30 cellular contexts compared by ENCODE assay signal in the genomic region with DNA sequence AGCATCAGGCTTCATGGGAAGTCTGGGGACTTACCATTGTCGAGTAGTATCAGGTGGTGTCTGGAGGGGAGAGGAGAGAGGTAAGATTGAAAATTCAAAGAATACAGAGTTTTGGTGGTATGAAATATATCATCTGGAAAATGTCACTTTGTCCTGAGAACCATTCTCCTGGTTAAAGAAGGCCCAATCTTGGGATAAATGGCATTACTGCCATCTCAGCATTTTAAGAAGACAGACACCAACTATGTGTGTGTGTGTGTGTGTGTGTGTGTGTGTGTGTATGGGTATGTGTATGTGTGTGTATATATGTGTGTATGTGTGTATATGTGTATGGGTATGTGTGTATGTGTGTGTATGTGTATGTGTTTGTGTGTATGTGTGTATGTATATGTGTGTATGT.
"Had no signal": no experiment of that assay in that cellular context is flagged by ENCODE, and none has a peak within 500 bp of the region (broad histone marks: within the 10 kb centered on the region; RNA-seq: fewer than 3 reads in every experiment).

No MANE protein-coding gene starts in this region.

- H3K36me3 ChIP-seq: adrenal gland, brain microvascular endothelial cell, breast epithelium had no signal

- DNase-seq: activated B cell treated with CpG ODN at 0.5 μM for 24 hours; activated CD4-positive, alpha-beta memory T cell treated with anti-CD3 and anti-CD28 coated beads, Interleukin-2, amount 10 ng/mL, durations not matched to agents 7 days and 5 days; activated CD4-positive, alpha-beta T cell treated with anti-CD3 and anti-CD28 coated beads for 4 hours; activated CD4-positive, alpha-beta T cell treated with anti-CD3 and anti-CD28 coated beads, Interleukin-2, amount 10 ng/mL, durations not matched to agents 24 days and 14 days; activated CD4-positive, alpha-beta T cell treated with anti-CD3 and anti-CD28 coated beads, Interleukin-2, amount 50 U/mL, for 1 hour; activated CD4-positive, alpha-beta T cell treated with anti-CD3 and anti-CD28 coated beads, Interleukin-2, amount 50 U/mL, for 4 hours; activated CD4-positive, CD25-positive, alpha-beta regulatory T cell treated with anti-CD3 and anti-CD28 coated beads, Interleukin-2, amount 50 U/mL, for 72 hours; activated CD8-positive, alpha-beta memory T cell treated with anti-CD3 and anti-CD28 coated beads for 24 hours; activated CD8-positive, alpha-beta memory T cell treated with anti-CD3 and anti-CD28 coated beads, Interleukin-2, amount 10 ng/mL, durations not matched to agents 7 days and 5 days; activated CD8-positive, alpha-beta memory T cell treated with anti-CD3 and anti-CD28 coated beads, Interleukin-2, amount 50 U/mL, for 48 hours; activated CD8-positive, alpha-beta T cell treated with anti-CD3 and anti-CD28 coated beads, Interleukin-2, amount 10 ng/mL, durations not matched to agents 7 days and 5 days; activated effector memory CD4-positive, alpha-beta T cell treated with Interleukin-2 at 50 U/mL for 16 hours; activated gamma-delta T cell; activated naive CD4-positive, alpha-beta T cell treated with anti-CD3 and anti-CD28 coated beads, Interleukin-2, amount 10 ng/mL, durations not matched to agents 7 days and 5 days; activated naive CD4-positive, alpha-beta T cell treated with Interleukin-2 at 50 U/mL for 16 hours; activated naive CD8-positive, alpha-beta T cell treated with anti-CD3 and anti-CD28 coated beads for 36 hours; activated T-cell treated with anti-CD3 and anti-CD28 coated beads, Interleukin-2, amount 50 U/mL, for 24 hours; activated T-cell treated with anti-CD3 and anti-CD28 coated beads, Interleukin-2, amount 50 U/mL, for 48 hours; adrenal gland; amniotic stem cell; aorta; body of pancreas; brain microvascular endothelial cell; central memory CD4-positive, alpha-beta T cell; T-helper 17 cell; T-helper 9 cell had no signal

- H3K27me3 ChIP-seq: adrenal gland, body of pancreas, brain microvascular endothelial cell, breast epithelium had no signal

- ATAC-seq: activated CD8-positive, alpha-beta memory T cell treated with anti-CD3 and anti-CD28 coated beads, Interleukin-2, amount 10 ng/mL, durations not matched to agents 7 days and 5 days; activated CD8-positive, alpha-beta T cell treated with anti-CD3 and anti-CD28 coated beads, Interleukin-2, amount 10 ng/mL, durations not matched to agents 7 days and 5 days; body of pancreas; T-helper 17 cell had no signal

- FAIRE-seq: astrocyte, TTC549 had no signal

- H3K4me1 ChIP-seq: adrenal gland, body of pancreas, breast epithelium had no signal

- H3K27ac ChIP-seq: adrenal gland, body of pancreas, brain microvascular endothelial cell, breast epithelium, VCaP had no signal

- H3K4me3 ChIP-seq: adrenal gland, body of pancreas, breast epithelium had no signal

- H3K9me3 ChIP-seq: adrenal gland, body of pancreas, breast epithelium had no signal
